In the genomic region with DNA sequence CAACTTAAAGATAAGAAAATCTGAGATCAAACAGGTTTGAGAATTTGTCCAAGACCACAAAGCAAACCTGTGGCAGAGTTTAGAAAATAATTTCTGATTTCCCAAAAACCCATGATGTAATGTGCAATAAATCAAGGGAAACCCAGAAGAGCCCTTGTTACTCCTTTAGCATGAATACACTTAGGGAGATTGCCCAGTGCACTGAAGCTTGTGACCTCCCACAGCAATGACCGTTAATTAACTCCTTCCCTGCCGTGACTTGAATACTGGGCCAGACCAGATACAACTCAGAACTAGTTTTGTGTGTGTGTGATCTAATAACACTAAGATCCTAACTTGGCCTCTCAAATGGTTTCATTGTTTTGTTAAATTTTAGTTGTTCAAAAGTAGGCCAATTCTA, we compare ENCODE assay signal across 12 cellular contexts. TPM values are rescaled to one million over a fixed set of nuclear protein-coding genes. Genes with fewer than 3 reads are reported as not detected.
DNase-seq lines count a peak whose midpoint lies in the region; ATAC-seq and TF ChIP-seq lines count a peak whose summit lies in the region.
"Had no signal": no experiment of that assay in that cellular context is flagged by ENCODE, and none has a peak within 500 bp of the region (broad histone marks: within the 10 kb centered on the region; RNA-seq: fewer than 3 reads in every experiment).

No MANE protein-coding gene starts in this region.

- in situ Hi-C loops in transverse colon (cut with MboI; ENCODE audit: low pct_ligation_motif_present in 1 of 4, low pct_unique_long_range_greater_than_20kb in 1 of 4, low sequenced_read_pairs in 3 of 4) = no loop called here

- no peak for TF ChIP-seq POLR2A in transverse colon (IDR thresholded peaks at IDR 0.05)

- BruUV-seq in Calu3 (replicated peaks; lab: Mats Ljungman, UMichigan) = TSS peak; percentile 17

- peaks cover 15% of the 10 kb centered on the region for H3K4me1 ChIP-seq in ACC112 (ENCODE audit: control insufficient read depth, insufficient read depth, low read length, unreplicated experiment)
- peaks cover 25% of the 10 kb centered on the region for H3K4me1 ChIP-seq in lower lobe of right lung
- H3K4me1 ChIP-seq in transverse colon = peaks cover 16 to 29% (median 22%) of the 10 kb centered on the region in 4 donors

- H3K4me1 Mint-ChIP-seq in Calu3 (ENCODE audit: low read depth, unreplicated experiment) = peaks cover 7% of the 10 kb centered on the region
- peaks cover 29% of the 10 kb centered on the region for H3K4me1 Mint-ChIP-seq in activated naive CD8-positive, alpha-beta T cell treated with anti-CD3 and anti-CD28 coated beads for 36 hours

- H3K27ac Mint-ChIP-seq in Calu3 (ENCODE audit: unreplicated experiment) = no peak overlapping the region
- H3K27ac Mint-ChIP-seq in activated naive CD8-positive, alpha-beta T cell treated with anti-CD3 and anti-CD28 coated beads for 36 hours = no peak overlapping the region

- no peak overlapping the region for H2AFZ ChIP-seq in ACC112 (ENCODE audit: low read length, unreplicated experiment)

- no peaks in the 10 kb centered on the region for H3K9me3 Mint-ChIP-seq in Calu3 (ENCODE audit: low read depth, unreplicated experiment)
- no peaks in the 10 kb centered on the region for H3K9me3 Mint-ChIP-seq in activated naive CD8-positive, alpha-beta T cell treated with anti-CD3 and anti-CD28 coated beads for 36 hours

- peaks cover 20% of the 10 kb centered on the region for H3K36me3 Mint-ChIP-seq in Calu3 (ENCODE audit: insufficient read depth, unreplicated experiment)
- peaks cover 13% of the 10 kb centered on the region for H3K36me3 Mint-ChIP-seq in activated naive CD8-positive, alpha-beta T cell treated with anti-CD3 and anti-CD28 coated beads for 36 hours

- no peak for TF ChIP-seq EP300 in transverse colon (IDR thresholded peaks at IDR 0.05; ENCODE audit: low read depth)

- 33 to 49% methylated on average over 1 to 2 of the region's 2 CpGs for WGBS in transverse colon (ENCODE audit: low coverage in 1 of 2), 2 donors

- peaks cover 28% of the 10 kb centered on the region for H3K79me2 ChIP-seq in ACC112 (ENCODE audit: control insufficient read depth, insufficient read depth, low read length, unreplicated experiment)

- intact Hi-C loops in Calu3 (cut with micrococcal nuclease; ENCODE audit: unreplicated experiment) (no loop called here), lower lobe of right lung (cut with DNase I) (no loop called here), transverse colon (cut with DNase I; ENCODE audit: low total_unique reads) (no loop called here)

- H3K36me3 ChIP-seq in ACC112 (ENCODE audit: insufficient read depth, low read length) (no peaks in the 10 kb centered on the region), lower lobe of right lung (no peaks in the 10 kb centered on the region), transverse colon (no peaks in the 10 kb centered on the region)

- H3K27ac ChIP-seq in ACC112 (ENCODE audit: low read depth, low read length) (no peak overlapping the region), lower lobe of right lung (no peak overlapping the region), transverse colon (no peak overlapping the region)

- DNase-seq in Calu3 = no peak
- no peak for DNase-seq in activated naive CD8-positive, alpha-beta T cell treated with anti-CD3 and anti-CD28 coated beads for 36 hours
- no peak for DNase-seq in lower lobe of right lung
- DNase-seq in NCI-H146 (lab: John Stamatoyannopoulos, UW) = no peak
- DNase-seq in transverse colon = no peak
- no peak for DNase-seq in NCI-H345 treated with DMSO at 0.1 percent for 48 hours (lab: John Stamatoyannopoulos, UW; ENCODE audit: unreplicated experiment)
- no peak for DNase-seq in NCI-H187 treated with DMSO at 0.1 percent for 48 hours (lab: John Stamatoyannopoulos, UW)
- DNase-seq: GDM1; MV-4-11; stimulated activated CD4-positive, alpha-beta T cell treated with anti-CD3 and anti-CD28 coated beads, Interleukin-1b, Interleukin-23, amount 100 ng/mL, for 48 hours; trophoblast cell had no signal

- H3K27me3 ChIP-seq in ACC112 (ENCODE audit: insufficient read depth, low read length) (no peaks in the 10 kb centered on the region), lower lobe of right lung (ENCODE audit: low read depth) (no peaks in the 10 kb centered on the region), transverse colon (no peaks in the 10 kb centered on the region)

- H3K4me3 Mint-ChIP-seq in Calu3 (ENCODE audit: low read depth, unreplicated experiment) = no peak overlapping the region
- H3K4me3 Mint-ChIP-seq in activated naive CD8-positive, alpha-beta T cell treated with anti-CD3 and anti-CD28 coated beads for 36 hours = peak overlapping the region; percentile 25

- H3K9me3 ChIP-seq in lower lobe of right lung (no peaks in the 10 kb centered on the region), transverse colon (no peaks in the 10 kb centered on the region)

- H3K4me3 ChIP-seq in ACC112 (ENCODE audit: low read depth, low read length) (peak overlapping the region; percentile 82), lower lobe of right lung (peak overlapping the region; percentile 94), transverse colon (peak overlapping the region in 1 of 4 donors; percentile 94)

- TF ChIP-seq CTCF in Calu3 (IDR thresholded peaks at IDR 0.05; ENCODE audit: unreplicated experiment) = no peak
- no peak for TF ChIP-seq CTCF in lower lobe of right lung (IDR thresholded peaks at IDR 0.05)
- TF ChIP-seq CTCF in transverse colon (IDR thresholded peaks at IDR 0.05) = no peak

- CTCF ChIA-PET in Calu3 (lab: Charles Lee) = no interaction called here

- ATAC-seq in lower lobe of right lung = no peak

- no peaks in the 10 kb centered on the region for H3K27me3 Mint-ChIP-seq in Calu3 (ENCODE audit: unreplicated experiment)
- H3K27me3 Mint-ChIP-seq in activated naive CD8-positive, alpha-beta T cell treated with anti-CD3 and anti-CD28 coated beads for 36 hours = no peaks in the 10 kb centered on the region

RNA-seq across cellular contexts. Expression of a gene that starts 2.5 kb away (rescaled TPM):
- total RNA-seq in Calu3 (2022) = 39.0 and 48.0 TPM in 2 replicates
- 10 to 100 TPM; 42.8 to 45.2 TPM for total RNA-seq in activated naive CD8-positive, alpha-beta T cell treated with anti-CD3 and anti-CD28 coated beads for 36 hours
- total RNA-seq in lower lobe of right lung = 45.5 TPM
- total RNA-seq in transverse colon = 10 to 100 TPM; 20.3 to 59.1 (median 40.8) TPM

RNA-seq across cellular contexts. Expression of a gene that starts 53.5 kb away (rescaled TPM):
- 7.9 and 11.4 TPM in 2 replicates for total RNA-seq in Calu3 (2022)
- total RNA-seq in activated naive CD8-positive, alpha-beta T cell treated with anti-CD3 and anti-CD28 coated beads for 36 hours = 10 to 100 TPM; 19.2 to 23.9 TPM
- total RNA-seq in lower lobe of right lung = 29.0 TPM
- 10 to 100 TPM in 3 of 4 donors, 1 to 10 TPM in 1; 8.4 to 83.8 (median 31.7) TPM for total RNA-seq in transverse colon
